In genomic region chr11:95494167-95494566, GRCh38 we compare ENCODE assay signal across 9 cellular contexts.
"Had no signal": no experiment of that assay in that cellular context is flagged by ENCODE, and none has a peak within 500 bp of the region (broad histone marks: within the 10 kb centered on the region; RNA-seq: fewer than 3 reads in every experiment).

No MANE protein-coding gene starts in this region.

- H3K9me3 ChIP-seq: HAP-1 had no signal

- H3K4me1 ChIP-seq: HAP-1 had no signal

- DNase-seq: GM23248, GOT3, H7, H9, HCEC 1CT, HFFc6 had no signal

- H3K4me3 ChIP-seq: GM23248, GM23338, HAP-1 had no signal

- H3K36me3 ChIP-seq: HAP-1 had no signal

- H3K27ac ChIP-seq: GM23248 had no signal

- ATAC-seq: GM23338, HCT116 had no signal
